Comparison of ENCODE assay signal across 1 cellular context in genomic region chr15:74616020-74616939, GRCh38.
A peak's percentile ranks its signal among the peaks of the same experiment; 100 is the strongest.
TF ChIP-seq lines count a peak whose summit lies in the region.

No MANE protein-coding gene starts in this region.

TF ChIP-seq in HepG2, 621 proteins besides CTCF, POLR2A, EP300 and RAD21 (continued from another document and continues in another):
- TF ChIP-seq MYNN (CRISPR knock-in tag; IDR thresholded peaks at IDR 0.05; ENCODE audit: low read depth) (no peak), ISL2 (CRISPR knock-in tag; IDR thresholded peaks at IDR 0.05) (no peak), ELF3 (CRISPR knock-in tag; IDR thresholded peaks at IDR 0.05) (peak; percentile 40; the same call in 1 of the 2 replicates), ZBTB21 (CRISPR knock-in tag; IDR thresholded peaks at IDR 0.05) (no peak), CREM (IDR thresholded peaks at IDR 0.05) (peak; percentile 13; the same call in 1 of the 2 replicates), CREM (CRISPR knock-in tag; IDR thresholded peaks at IDR 0.05) (no peak), ZMYM2 (CRISPR knock-in tag; IDR thresholded peaks at IDR 0.05) (no peak), ZNF513 (CRISPR knock-in tag; conservative IDR thresholded peaks at IDR 0.05) (no peak), ZNF33A (CRISPR knock-in tag; IDR thresholded peaks at IDR 0.05; ENCODE audit: borderline replicate concordance) (0 out of 2 replicates have a peak, but pooled peaks have one; percentile 56), ZNF790 (CRISPR knock-in tag; IDR thresholded peaks at IDR 0.05; ENCODE audit: borderline replicate concordance) (peak; percentile 84), ZBTB38 (CRISPR knock-in tag; IDR thresholded peaks at IDR 0.05) (no peak), CHD4 (IDR thresholded peaks at IDR 0.05; ENCODE audit: borderline replicate concordance, low read length) (no peak), NFIB (CRISPR knock-in tag; IDR thresholded peaks at IDR 0.05; ENCODE audit: borderline replicate concordance) (no peak), ZKSCAN5 (CRISPR knock-in tag; IDR thresholded peaks at IDR 0.05) (no peak), SNRNP70 (IDR thresholded peaks at IDR 0.05; ENCODE audit: low read depth, low read length) (no peak), MED8 (CRISPR knock-in tag; IDR thresholded peaks at IDR 0.05; ENCODE audit: insufficient replicate concordance) (no peak), KAT8 (CRISPR knock-in tag; IDR thresholded peaks at IDR 0.05) (no peak), CEBPZ (IDR thresholded peaks at IDR 0.05; ENCODE audit: low read length) (no peak), ZNF160 (CRISPR knock-in tag; IDR thresholded peaks at IDR 0.05) (no peak), ZNF343 (CRISPR knock-in tag; IDR thresholded peaks at IDR 0.05) (no peak), ZNF816 (CRISPR knock-in tag; IDR thresholded peaks at IDR 0.05; ENCODE audit: borderline replicate concordance) (no peak), PBX3 (CRISPR knock-in tag; IDR thresholded peaks at IDR 0.05; ENCODE audit: borderline replicate concordance) (0 out of 2 replicates have a peak, but pooled peaks have one; percentile 36), RAD51 (IDR thresholded peaks at IDR 0.05; ENCODE audit: borderline replicate concordance) (no peak), KLF12 (CRISPR knock-in tag; IDR thresholded peaks at IDR 0.05; ENCODE audit: borderline replicate concordance) (no peak; the same call in 1 of the 2 replicates), MYPOP (CRISPR knock-in tag; IDR thresholded peaks at IDR 0.05) (no peak), MED1 (CRISPR knock-in tag; IDR thresholded peaks at IDR 0.05) (no peak), EEA1 (CRISPR knock-in tag; IDR thresholded peaks at IDR 0.05; ENCODE audit: borderline replicate concordance) (no peak; the same call in 1 of the 2 replicates), ETV6 (CRISPR knock-in tag; conservative IDR thresholded peaks at IDR 0.05) (0 out of 2 replicates have a peak, but pooled peaks have one; percentile 31), MTA3 (CRISPR knock-in tag; IDR thresholded peaks at IDR 0.05) (no peak)
- TF ChIP-seq, protein P1, sequence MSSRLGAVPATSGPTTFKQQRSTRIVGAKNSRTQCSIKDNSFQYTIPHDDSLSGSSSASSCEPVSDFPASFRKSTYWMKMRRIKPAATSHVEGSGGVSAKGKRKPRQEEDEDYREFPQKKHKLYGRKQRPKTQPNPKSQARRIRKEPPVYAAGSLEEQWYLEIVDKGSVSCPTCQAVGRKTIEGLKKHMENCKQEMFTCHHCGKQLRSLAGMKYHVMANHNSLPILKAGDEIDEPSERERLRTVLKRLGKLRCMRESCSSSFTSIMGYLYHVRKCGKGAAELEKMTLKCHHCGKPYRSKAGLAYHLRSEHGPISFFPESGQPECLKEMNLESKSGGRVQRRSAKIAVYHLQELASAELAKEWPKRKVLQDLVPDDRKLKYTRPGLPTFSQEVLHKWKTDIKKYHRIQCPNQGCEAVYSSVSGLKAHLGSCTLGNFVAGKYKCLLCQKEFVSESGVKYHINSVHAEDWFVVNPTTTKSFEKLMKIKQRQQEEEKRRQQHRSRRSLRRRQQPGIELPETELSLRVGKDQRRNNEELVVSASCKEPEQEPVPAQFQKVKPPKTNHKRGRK (CRISPR knock-in tag; IDR thresholded peaks at IDR 0.05): no peak
- TF ChIP-seq, protein P2, sequence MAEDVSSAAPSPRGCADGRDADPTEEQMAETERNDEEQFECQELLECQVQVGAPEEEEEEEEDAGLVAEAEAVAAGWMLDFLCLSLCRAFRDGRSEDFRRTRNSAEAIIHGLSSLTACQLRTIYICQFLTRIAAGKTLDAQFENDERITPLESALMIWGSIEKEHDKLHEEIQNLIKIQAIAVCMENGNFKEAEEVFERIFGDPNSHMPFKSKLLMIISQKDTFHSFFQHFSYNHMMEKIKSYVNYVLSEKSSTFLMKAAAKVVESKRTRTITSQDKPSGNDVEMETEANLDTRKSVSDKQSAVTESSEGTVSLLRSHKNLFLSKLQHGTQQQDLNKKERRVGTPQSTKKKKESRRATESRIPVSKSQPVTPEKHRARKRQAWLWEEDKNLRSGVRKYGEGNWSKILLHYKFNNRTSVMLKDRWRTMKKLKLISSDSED (CRISPR knock-in tag; IDR thresholded peaks at IDR 0.05): no peak
- TF ChIP-seq, protein P3, sequence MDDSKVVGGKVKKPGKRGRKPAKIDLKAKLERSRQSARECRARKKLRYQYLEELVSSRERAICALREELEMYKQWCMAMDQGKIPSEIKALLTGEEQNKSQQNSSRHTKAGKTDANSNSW (CRISPR knock-in tag; IDR thresholded peaks at IDR 0.05; ENCODE audit: borderline replicate concordance): peak; percentile 5; the same call in 1 of the 2 replicates
- TF ChIP-seq, protein P4, sequence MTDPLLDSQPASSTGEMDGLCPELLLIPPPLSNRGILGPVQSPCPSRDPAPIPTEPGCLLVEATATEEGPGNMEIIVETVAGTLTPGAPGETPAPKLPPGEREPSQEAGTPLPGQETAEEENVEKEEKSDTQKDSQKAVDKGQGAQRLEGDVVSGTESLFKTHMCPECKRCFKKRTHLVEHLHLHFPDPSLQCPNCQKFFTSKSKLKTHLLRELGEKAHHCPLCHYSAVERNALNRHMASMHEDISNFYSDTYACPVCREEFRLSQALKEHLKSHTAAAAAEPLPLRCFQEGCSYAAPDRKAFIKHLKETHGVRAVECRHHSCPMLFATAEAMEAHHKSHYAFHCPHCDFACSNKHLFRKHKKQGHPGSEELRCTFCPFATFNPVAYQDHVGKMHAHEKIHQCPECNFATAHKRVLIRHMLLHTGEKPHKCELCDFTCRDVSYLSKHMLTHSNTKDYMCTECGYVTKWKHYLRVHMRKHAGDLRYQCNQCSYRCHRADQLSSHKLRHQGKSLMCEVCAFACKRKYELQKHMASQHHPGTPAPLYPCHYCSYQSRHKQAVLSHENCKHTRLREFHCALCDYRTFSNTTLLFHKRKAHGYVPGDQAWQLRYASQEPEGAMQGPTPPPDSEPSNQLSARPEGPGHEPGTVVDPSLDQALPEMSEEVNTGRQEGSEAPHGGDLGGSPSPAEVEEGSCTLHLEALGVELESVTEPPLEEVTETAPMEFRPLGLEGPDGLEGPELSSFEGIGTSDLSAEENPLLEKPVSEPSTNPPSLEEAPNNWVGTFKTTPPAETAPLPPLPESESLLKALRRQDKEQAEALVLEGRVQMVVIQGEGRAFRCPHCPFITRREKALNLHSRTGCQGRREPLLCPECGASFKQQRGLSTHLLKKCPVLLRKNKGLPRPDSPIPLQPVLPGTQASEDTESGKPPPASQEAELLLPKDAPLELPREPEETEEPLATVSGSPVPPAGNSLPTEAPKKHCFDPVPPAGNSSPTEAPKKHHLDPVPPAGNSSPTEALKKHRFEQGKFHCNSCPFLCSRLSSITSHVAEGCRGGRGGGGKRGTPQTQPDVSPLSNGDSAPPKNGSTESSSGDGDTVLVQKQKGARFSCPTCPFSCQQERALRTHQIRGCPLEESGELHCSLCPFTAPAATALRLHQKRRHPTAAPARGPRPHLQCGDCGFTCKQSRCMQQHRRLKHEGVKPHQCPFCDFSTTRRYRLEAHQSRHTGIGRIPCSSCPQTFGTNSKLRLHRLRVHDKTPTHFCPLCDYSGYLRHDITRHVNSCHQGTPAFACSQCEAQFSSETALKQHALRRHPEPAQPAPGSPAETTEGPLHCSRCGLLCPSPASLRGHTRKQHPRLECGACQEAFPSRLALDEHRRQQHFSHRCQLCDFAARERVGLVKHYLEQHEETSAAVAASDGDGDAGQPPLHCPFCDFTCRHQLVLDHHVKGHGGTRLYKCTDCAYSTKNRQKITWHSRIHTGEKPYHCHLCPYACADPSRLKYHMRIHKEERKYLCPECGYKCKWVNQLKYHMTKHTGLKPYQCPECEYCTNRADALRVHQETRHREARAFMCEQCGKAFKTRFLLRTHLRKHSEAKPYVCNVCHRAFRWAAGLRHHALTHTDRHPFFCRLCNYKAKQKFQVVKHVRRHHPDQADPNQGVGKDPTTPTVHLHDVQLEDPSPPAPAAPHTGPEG (CRISPR knock-in tag; IDR thresholded peaks at IDR 0.05): no peak
- TF ChIP-seq, protein P5, sequence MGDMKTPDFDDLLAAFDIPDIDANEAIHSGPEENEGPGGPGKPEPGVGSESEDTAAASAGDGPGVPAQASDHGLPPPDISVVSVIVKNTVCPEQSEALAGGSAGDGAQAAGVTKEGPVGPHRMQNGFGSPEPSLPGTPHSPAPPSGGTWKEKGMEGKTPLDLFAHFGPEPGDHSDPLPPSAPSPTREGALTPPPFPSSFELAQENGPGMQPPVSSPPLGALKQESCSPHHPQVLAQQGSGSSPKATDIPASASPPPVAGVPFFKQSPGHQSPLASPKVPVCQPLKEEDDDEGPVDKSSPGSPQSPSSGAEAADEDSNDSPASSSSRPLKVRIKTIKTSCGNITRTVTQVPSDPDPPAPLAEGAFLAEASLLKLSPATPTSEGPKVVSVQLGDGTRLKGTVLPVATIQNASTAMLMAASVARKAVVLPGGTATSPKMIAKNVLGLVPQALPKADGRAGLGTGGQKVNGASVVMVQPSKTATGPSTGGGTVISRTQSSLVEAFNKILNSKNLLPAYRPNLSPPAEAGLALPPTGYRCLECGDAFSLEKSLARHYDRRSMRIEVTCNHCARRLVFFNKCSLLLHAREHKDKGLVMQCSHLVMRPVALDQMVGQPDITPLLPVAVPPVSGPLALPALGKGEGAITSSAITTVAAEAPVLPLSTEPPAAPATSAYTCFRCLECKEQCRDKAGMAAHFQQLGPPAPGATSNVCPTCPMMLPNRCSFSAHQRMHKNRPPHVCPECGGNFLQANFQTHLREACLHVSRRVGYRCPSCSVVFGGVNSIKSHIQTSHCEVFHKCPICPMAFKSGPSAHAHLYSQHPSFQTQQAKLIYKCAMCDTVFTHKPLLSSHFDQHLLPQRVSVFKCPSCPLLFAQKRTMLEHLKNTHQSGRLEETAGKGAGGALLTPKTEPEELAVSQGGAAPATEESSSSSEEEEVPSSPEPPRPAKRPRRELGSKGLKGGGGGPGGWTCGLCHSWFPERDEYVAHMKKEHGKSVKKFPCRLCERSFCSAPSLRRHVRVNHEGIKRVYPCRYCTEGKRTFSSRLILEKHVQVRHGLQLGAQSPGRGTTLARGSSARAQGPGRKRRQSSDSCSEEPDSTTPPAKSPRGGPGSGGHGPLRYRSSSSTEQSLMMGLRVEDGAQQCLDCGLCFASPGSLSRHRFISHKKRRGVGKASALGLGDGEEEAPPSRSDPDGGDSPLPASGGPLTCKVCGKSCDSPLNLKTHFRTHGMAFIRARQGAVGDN (CRISPR knock-in tag; IDR thresholded peaks at IDR 0.05): peak; percentile 78; the same call in 1 of the 2 replicates
- TF ChIP-seq, protein P6, sequence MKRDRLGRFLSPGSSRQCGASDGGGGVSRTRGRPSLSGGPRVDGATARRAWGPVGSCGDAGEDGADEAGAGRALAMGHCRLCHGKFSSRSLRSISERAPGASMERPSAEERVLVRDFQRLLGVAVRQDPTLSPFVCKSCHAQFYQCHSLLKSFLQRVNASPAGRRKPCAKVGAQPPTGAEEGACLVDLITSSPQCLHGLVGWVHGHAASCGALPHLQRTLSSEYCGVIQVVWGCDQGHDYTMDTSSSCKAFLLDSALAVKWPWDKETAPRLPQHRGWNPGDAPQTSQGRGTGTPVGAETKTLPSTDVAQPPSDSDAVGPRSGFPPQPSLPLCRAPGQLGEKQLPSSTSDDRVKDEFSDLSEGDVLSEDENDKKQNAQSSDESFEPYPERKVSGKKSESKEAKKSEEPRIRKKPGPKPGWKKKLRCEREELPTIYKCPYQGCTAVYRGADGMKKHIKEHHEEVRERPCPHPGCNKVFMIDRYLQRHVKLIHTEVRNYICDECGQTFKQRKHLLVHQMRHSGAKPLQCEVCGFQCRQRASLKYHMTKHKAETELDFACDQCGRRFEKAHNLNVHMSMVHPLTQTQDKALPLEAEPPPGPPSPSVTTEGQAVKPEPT (CRISPR knock-in tag; IDR thresholded peaks at IDR 0.05; ENCODE audit: low read depth): no peak
